Comparison of ENCODE assay signal across 11 cellular contexts in genomic region chr3:136624894-136625815, GRCh38.
A peak's percentile ranks its signal among the peaks of the same experiment; 100 is the strongest.
DNase-seq lines count a peak whose midpoint lies in the region; ATAC-seq and TF ChIP-seq lines count a peak whose summit lies in the region.
"Had no signal": no experiment of that assay in that cellular context is flagged by ENCODE, and none has a peak within 500 bp of the region (broad histone marks: within the 10 kb centered on the region; RNA-seq: fewer than 3 reads in every experiment).

No MANE protein-coding gene starts in this region.

- CTCF ChIA-PET in RWPE1 (lab: Yijun Ruan, JAX), result no interaction called here

- H3K4me1 ChIP-seq in stomach (peaks cover 19 to 63% (median 34%) of the 10 kb centered on the region in 4 donors), right cardiac atrium (ENCODE audit: control insufficient read depth, insufficient read depth, low read length) (no peaks in the 10 kb centered on the region), esophagus squamous epithelium (peaks cover 0 to 44% (median 0%) of the 10 kb centered on the region in 3 donors)

- H3K27ac ChIP-seq in RWPE1, result no peak overlapping the region
- H3K27ac ChIP-seq in stomach, result peak overlapping the region in 4 of 5 donors; percentile 30 to 66 (median 48)
- no peak overlapping the region for H3K27ac ChIP-seq in right cardiac atrium (ENCODE audit: low read length)
- H3K27ac ChIP-seq in esophagus squamous epithelium, result no peak overlapping the region

- POLR2A ChIA-PET in RWPE1 (lab: Yijun Ruan, JAX; ENCODE audit: low non-redundant PET), result no interaction called here

- TF ChIP-seq POLR2A in stomach (IDR thresholded peaks at IDR 0.05) (no peak), esophagus squamous epithelium (IDR thresholded peaks at IDR 0.05) (no peak)

- H3K27me3 ChIP-seq in H7 (ENCODE audit: control insufficient read depth, insufficient read depth, low read length) (no peaks in the 10 kb centered on the region), stomach (no peaks in the 10 kb centered on the region), right cardiac atrium (ENCODE audit: control insufficient read depth, insufficient read depth) (no peaks in the 10 kb centered on the region), esophagus squamous epithelium (no peaks in the 10 kb centered on the region)

- TF ChIP-seq CTCF in RWPE1 (conservative IDR thresholded peaks at IDR 0.05; ENCODE audit: low read depth), result no peak
- TF ChIP-seq CTCF in stomach (IDR thresholded peaks at IDR 0.05), result no peak
- no peak for TF ChIP-seq CTCF in GM20000 (IDR thresholded peaks at IDR 0.05; ENCODE audit: extremely low read depth, missing control alignments)
- no peak for TF ChIP-seq CTCF in esophagus squamous epithelium (IDR thresholded peaks at IDR 0.05)

- H3K9me3 ChIP-seq in stomach (no peaks in the 10 kb centered on the region), right cardiac atrium (ENCODE audit: control insufficient read depth, low read length) (no peaks in the 10 kb centered on the region), esophagus squamous epithelium (no peaks in the 10 kb centered on the region)

- H3K4me3 ChIP-seq in H7 (ENCODE audit: insufficient read depth, low read depth, low read length) (no peak overlapping the region), stomach (no peak overlapping the region), right cardiac atrium (ENCODE audit: low read length) (no peak overlapping the region), esophagus squamous epithelium (no peak overlapping the region)

- no peaks in the 10 kb centered on the region for H3K36me3 ChIP-seq in H7 (replicated peaks; ENCODE audit: control insufficient read depth, insufficient read depth, low read length)
- H3K36me3 ChIP-seq in stomach, result peaks cover 0 to 9% (median 2%) of the 10 kb centered on the region in 4 donors
- peaks cover 0 to 4% (median 0%) of the 10 kb centered on the region in 3 donors for H3K36me3 ChIP-seq in esophagus squamous epithelium

- TF ChIP-seq EP300 in stomach (IDR thresholded peaks at IDR 0.05), result no peak

- DNase-seq in H7 (peak; percentile 7), RWPE1 (ENCODE audit: low spot score) (peak; percentile 43), iris pigment epithelial cell (ENCODE audit: low read depth) (peak; percentile 35), stomach (no peak), right cardiac atrium (no peak), GM20000 (ENCODE audit: low spot score) (no peak), esophagus squamous epithelium (lab: John Stamatoyannopoulos, UW) (no peak)
- DNase-seq: activated CD4-positive, alpha-beta memory T cell treated with anti-CD3 and anti-CD28 coated beads for 36 hours; hypothalamus; NK-92 treated with Interleukin-12 subunit alpha and Interleukin-12 subunit beta, amount 100 ng/mL, for 24 hours had no signal

- ATAC-seq in right cardiac atrium, result no peak
- no peak for ATAC-seq in GM21390 (IDR thresholded peaks at IDR 0.05; ENCODE audit: unreplicated experiment)

- intact Hi-C loops in stomach (cut with DNase I; ENCODE audit: low total_unique reads), result no loop called here
- intact Hi-C loops in right cardiac atrium (cut with DNase I), result no loop called here
- intact Hi-C loops in esophagus squamous epithelium (cut with DNase I), result no loop called here

- 31 to 62% (median 51%) methylated on average over 4 of the region's 4 CpGs for WGBS in stomach, 5 donors
- WGBS in right cardiac atrium, result 93% methylated on average over 4 of the region's 4 CpGs
- 62 to 66% methylated on average over 4 of the region's 4 CpGs for WGBS in esophagus squamous epithelium, 2 donors

Comparison
In these comparisons a context has a peak if more than half of its experiments do, and no peak if none do; other contexts are left out.
1. DNase-seq: peak in H7 (single experiment), RWPE1 (single experiment) and iris pigment epithelial cell (single experiment); none in stomach (single experiment), right cardiac atrium (0 of 3), GM20000 (single experiment) and esophagus squamous epithelium (single experiment).
2. H3K27ac ChIP-seq: peak in stomach (4 of 5); none in RWPE1 (single experiment), right cardiac atrium (single experiment) and esophagus squamous epithelium (0 of 4).